Comparison of ENCODE assay signal across 17 cellular contexts in genomic region chr7:49775949-49776443, GRCh38. TPM values are rescaled to one million over a fixed set of nuclear protein-coding genes. Genes with fewer than 3 reads are reported as not detected.
DNase-seq lines count a peak whose midpoint lies in the region; ATAC-seq, FAIRE-seq and TF ChIP-seq lines count a peak whose summit lies in the region.
"Had no signal": no experiment of that assay in that cellular context is flagged by ENCODE, and none has a peak within 500 bp of the region (broad histone marks: within the 10 kb centered on the region; RNA-seq: fewer than 3 reads in every experiment).

No MANE protein-coding gene starts in this region.

- no peaks in the 10 kb centered on the region for H3K9me3 ChIP-seq in iPS-15b (ENCODE audit: control insufficient read depth, insufficient read depth, low read length)
- H3K9me3 ChIP-seq in sigmoid colon, result no peaks in the 10 kb centered on the region
- H3K9me3 ChIP-seq in gastroesophageal sphincter, result peaks cover 0 to 8% (median 0%) of the 10 kb centered on the region in 3 donors
- H3K9me3 ChIP-seq: body of pancreas had no signal

- H3K4me1 ChIP-seq in iPS-15b (ENCODE audit: control insufficient read depth, insufficient read depth, low read length) (no peaks in the 10 kb centered on the region), sigmoid colon (peaks cover 0 to 32% (median 30%) of the 10 kb centered on the region in 4 donors), gastroesophageal sphincter (peaks cover 0 to 35% (median 27%) of the 10 kb centered on the region in 3 donors)
- H3K4me1 ChIP-seq: SJSA1 had no signal

- TF ChIP-seq POLR2A in sigmoid colon (IDR thresholded peaks at IDR 0.05) (no peak), gastroesophageal sphincter (IDR thresholded peaks at IDR 0.05) (no peak)

- no peak for FAIRE-seq in GM19239 (lab: Jason Lieb, UNC)

- H3K27me3 ChIP-seq in iPS-15b (ENCODE audit: control insufficient read depth, insufficient read depth, low read length) (peaks cover 57% of the 10 kb centered on the region), sigmoid colon (peaks cover 26 to 56% (median 37%) of the 10 kb centered on the region in 3 donors), gastroesophageal sphincter (peaks cover 75% of the 10 kb centered on the region)

- DNase-seq in GM10266 (ENCODE audit: extremely low spot score) (peak; percentile 28), astrocyte of the cerebellum (ENCODE audit: low read depth) (no peak), sigmoid colon (no peak), GM19239 (ENCODE audit: insufficient read length, low spot score) (no peak)
- no peak for DNase-seq in activated CD4-positive, alpha-beta T cell treated with anti-CD3 and anti-CD28 coated beads for 4 hours
- DNase-seq: activated T-cell treated with anti-CD3 and anti-CD28 coated beads, Interleukin-2, amount 50 U/mL, for 4 hours; IMR-90; NCI-H1417 had no signal

- WGBS in sigmoid colon, 2 donors, result 15 to 16% methylated on average over 25 of the region's 25 CpGs
- 66 to 80% methylated on average over 1 to 4 of the region's 25 CpGs for WGBS in gastroesophageal sphincter (ENCODE audit: low coverage in 1 of 2), 2 donors

- intact Hi-C loops in sigmoid colon (cut with DNase I), result no loop called here

- no peaks in the 10 kb centered on the region for H3K36me3 ChIP-seq in iPS-15b (ENCODE audit: control insufficient read depth, insufficient read depth, low read length)
- no peaks in the 10 kb centered on the region for H3K36me3 ChIP-seq in sigmoid colon
- no peaks in the 10 kb centered on the region for H3K36me3 ChIP-seq in gastroesophageal sphincter
- H3K36me3 ChIP-seq: SJSA1 had no signal

- no peak for TF ChIP-seq EP300 in sigmoid colon (IDR thresholded peaks at IDR 0.05)
- no peak for TF ChIP-seq EP300 in gastroesophageal sphincter (IDR thresholded peaks at IDR 0.05)

- in situ Hi-C loops in astrocyte of the cerebellum (cut with HindIII; ENCODE audit: low sequenced_read_pairs), result no loop called here

- H3K4me3 ChIP-seq in astrocyte of the cerebellum (ENCODE audit: low read depth, low read length), result peak overlapping the region; percentile 31
- H3K4me3 ChIP-seq in iPS-15b (ENCODE audit: low read depth, low read length), result peak overlapping the region; percentile 41
- peak overlapping the region in 3 of 4 donors; percentile 36 to 54 (median 49) for H3K4me3 ChIP-seq in sigmoid colon
- H3K4me3 ChIP-seq in gastroesophageal sphincter, result peak overlapping the region in 1 of 2 donors; percentile 52
- H3K4me3 ChIP-seq: body of pancreas, SJSA1 had no signal

- H3K27ac ChIP-seq in sigmoid colon (no peak overlapping the region), gastroesophageal sphincter (no peak overlapping the region)
- H3K27ac ChIP-seq: body of pancreas, epithelial cell of prostate, SJSA1, VCaP had no signal

- ATAC-seq in GM18858 (IDR thresholded peaks at IDR 0.05; ENCODE audit: unreplicated experiment) (no peak), gastroesophageal sphincter (no peak)

- H3K9ac ChIP-seq in iPS-15b (ENCODE audit: low read depth, low read length), result no peak overlapping the region

- TF ChIP-seq CTCF in GM10266 (IDR thresholded peaks at IDR 0.05; ENCODE audit: control insufficient read depth, insufficient read depth, low read depth, missing control alignments), result no peak
- no peak for TF ChIP-seq CTCF in astrocyte of the cerebellum (IDR thresholded peaks at IDR 0.05; ENCODE audit: low read depth, low read length, missing control alignments)
- TF ChIP-seq CTCF in sigmoid colon (IDR thresholded peaks at IDR 0.05), result no peak
- no peak for TF ChIP-seq CTCF in gastroesophageal sphincter (IDR thresholded peaks at IDR 0.05)

RNA-seq across cellular contexts. Expression of gene VWC2, which starts 2.6 kb away (rescaled TPM):
- total RNA-seq in sigmoid colon (under 1 TPM in 3 of 4 donors, not detected in 1; under 0.01 to 0.14 (median under 0.01) TPM), gastroesophageal sphincter (under 1 TPM in 2 of 4 donors, not detected in 2; 0.08 to 0.13 TPM)
- under 1 TPM; under 0.01 to 0.03 (median under 0.01) TPM for polyA plus RNA-seq in sigmoid colon
- total RNA-seq: activated T-cell treated with anti-CD3 and anti-CD28 coated beads, Interleukin-2, amount 50 U/mL, for 4 hours; body of pancreas; IMR-90; natural killer cell treated with Interleukin-12 subunit alpha and Interleukin-12 subunit beta and Interleukin-15 and Interleukin-18, amount 100 ng/mL, for 72 hours; SJSA1 had no signal
- polyA plus RNA-seq: BJ, IMR-90 had no signal
